8 cellular contexts compared by ENCODE assay signal in genomic region chr17:75763613-75764416, GRCh38.
DNase-seq lines count a peak whose midpoint lies in the region; ATAC-seq and TF ChIP-seq lines count a peak whose summit lies in the region.

No MANE protein-coding gene starts in this region.

- peak overlapping the region; percentile 76 for H3K4me3 Mint-ChIP-seq in nephron progenitor cell

- no peaks in the 10 kb centered on the region for H3K36me3 Mint-ChIP-seq in nephron progenitor cell (ENCODE audit: low read depth)

- DNase-seq in NB4 (ENCODE audit: low read depth) (no peak), nephron progenitor cell (no peak), EL (no peak), DMS 273 (lab: John Stamatoyannopoulos, UW; ENCODE audit: unreplicated experiment) (no peak), NCI-H1092 (lab: John Stamatoyannopoulos, UW) (no peak)
- DNase-seq in effector memory CD4-positive, alpha-beta T cell: no peak

- no peak for ATAC-seq in HG03025 (IDR thresholded peaks at IDR 0.05; ENCODE audit: low FRiP score, unreplicated experiment)

- H3K27me3 Mint-ChIP-seq in nephron progenitor cell (ENCODE audit: low read depth, poor library complexity): peaks cover 10% of the 10 kb centered on the region

- H3K4me2 ChIP-seq in BLaER1: peak overlapping the region; percentile 100

- H4K20me1 ChIP-seq in BLaER1: no peaks in the 10 kb centered on the region

- H3K4me1 ChIP-seq in BLaER1: peaks cover 36% of the 10 kb centered on the region
- peaks cover 11% of the 10 kb centered on the region for H3K4me1 ChIP-seq in effector memory CD4-positive, alpha-beta T cell (ENCODE audit: control insufficient read depth, insufficient read depth, low read length, poor library complexity, severe bottlenecking)

- peak overlapping the region; percentile 86 for H3K9ac ChIP-seq in BLaER1

- H3K4me1 Mint-ChIP-seq in nephron progenitor cell: peaks cover 17% of the 10 kb centered on the region

- H3K36me3 ChIP-seq in BLaER1: peaks cover 8% of the 10 kb centered on the region; the same call in 1 of the 2 replicates
- H3K36me3 ChIP-seq in effector memory CD4-positive, alpha-beta T cell (ENCODE audit: control insufficient read depth, insufficient read depth, low read length): no peaks in the 10 kb centered on the region

- H3K9me3 Mint-ChIP-seq in nephron progenitor cell: no peaks in the 10 kb centered on the region

- no peak for TF ChIP-seq POLR2A in NB4 (IDR thresholded peaks at IDR 0.05; ENCODE audit: extremely low read depth, insufficient read length)

- no peak for TF ChIP-seq CTCF in NB4 (IDR thresholded peaks at IDR 0.05; ENCODE audit: low read depth, low read length)
- no peak for TF ChIP-seq CTCF in nephron progenitor cell (IDR thresholded peaks at IDR 0.05)

- H3K27ac ChIP-seq in BLaER1: peak overlapping the region; percentile 88
- peak overlapping the region; percentile 55 for H3K27ac ChIP-seq in effector memory CD4-positive, alpha-beta T cell (ENCODE audit: insufficient read depth, low read length, poor library complexity, severe bottlenecking)

- no peaks in the 10 kb centered on the region for H3K27me3 ChIP-seq in BLaER1
- H3K27me3 ChIP-seq in effector memory CD4-positive, alpha-beta T cell (replicated peaks; ENCODE audit: control insufficient read depth, insufficient read depth, low read length, poor library complexity, severe bottlenecking): no peaks in the 10 kb centered on the region

- no peak overlapping the region for H3K27ac Mint-ChIP-seq in nephron progenitor cell

- H3K4me3 ChIP-seq in BLaER1 (peak overlapping the region; percentile 78), NB4 (ENCODE audit: low read depth, low read length) (peak overlapping the region; percentile 69)
- peak overlapping the region; percentile 86 for H3K4me3 ChIP-seq in effector memory CD4-positive, alpha-beta T cell (ENCODE audit: insufficient read depth, low read depth, low read length, poor library complexity, severe bottlenecking)

- H3K9me3 ChIP-seq in BLaER1: no peaks in the 10 kb centered on the region
- no peaks in the 10 kb centered on the region for H3K9me3 ChIP-seq in effector memory CD4-positive, alpha-beta T cell (ENCODE audit: control insufficient read depth, low read length)
